ENCODE assay signal across 8 cellular contexts in the genomic region with DNA sequence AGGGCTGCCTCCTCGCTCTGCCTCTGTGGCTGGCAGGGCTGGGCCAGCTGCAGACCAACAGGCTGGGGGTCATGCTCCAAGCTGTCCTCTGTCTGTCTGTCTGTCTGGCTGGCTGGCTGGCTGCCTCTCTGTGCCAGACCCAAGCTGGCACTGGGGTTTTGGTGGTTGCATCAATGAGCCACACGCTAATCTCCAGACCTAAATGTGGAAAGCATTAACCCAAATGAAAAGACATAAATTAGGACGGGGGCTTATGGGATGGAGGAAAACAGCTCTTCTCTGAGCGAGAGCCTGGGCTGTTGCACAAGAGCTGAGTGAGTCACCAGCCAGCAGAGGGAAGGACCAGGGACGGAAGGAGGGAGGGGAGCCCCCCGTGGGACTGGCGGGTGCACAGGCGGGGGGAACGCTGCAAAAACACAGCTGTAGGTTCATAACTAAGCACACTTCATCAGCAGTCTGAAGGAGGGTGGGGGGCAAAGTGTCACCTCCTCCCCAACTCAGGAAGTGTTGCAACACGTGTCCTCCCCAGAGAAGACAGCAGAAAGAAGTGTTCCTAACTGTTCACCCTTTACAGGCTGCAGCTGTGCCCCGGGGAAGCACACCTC.
DNase-seq lines count a peak whose midpoint lies in the region; ATAC-seq and TF ChIP-seq lines count a peak whose summit lies in the region.

No MANE protein-coding gene starts in this region.

- BruUV-seq in A673 (replicated peaks; lab: Mats Ljungman, UMichigan), result no TSS peak

- H3K36me3 ChIP-seq in A673 (ENCODE audit: insufficient read depth, low read length, poor library complexity, severe bottlenecking), result no peaks in the 10 kb centered on the region
- H3K36me3 ChIP-seq in ovary, result no peaks in the 10 kb centered on the region
- H3K36me3 ChIP-seq in tibial nerve, result no peaks in the 10 kb centered on the region

- peak; percentile 45 for ATAC-seq in GM21447 (IDR thresholded peaks at IDR 0.05; ENCODE audit: unreplicated experiment)

- TF ChIP-seq POLR2A in ovary (IDR thresholded peaks at IDR 0.05) (no peak), tibial nerve (IDR thresholded peaks at IDR 0.05) (peak in 1 of 2 donors; percentile 16)

- TF ChIP-seq EP300 in ovary (IDR thresholded peaks at IDR 0.05), result peak; percentile 30
- peak in 1 of 2 donors; percentile 97 for TF ChIP-seq EP300 in tibial nerve (IDR thresholded peaks at IDR 0.05)

- H3K9me3 ChIP-seq in A673 (ENCODE audit: low read depth, low read length, poor library complexity, severe bottlenecking) (no peaks in the 10 kb centered on the region), ovary (no peaks in the 10 kb centered on the region), tibial nerve (no peaks in the 10 kb centered on the region)

- CTCF ChIA-PET in A673 (lab: Charles Lee), result no interaction called here

- H3K27me3 ChIP-seq in A673 (replicated peaks; ENCODE audit: insufficient read depth, low read depth, low read length, poor library complexity) (no peaks in the 10 kb centered on the region), ovary (no peaks in the 10 kb centered on the region), tibial nerve (no peaks in the 10 kb centered on the region)

- peak overlapping the region; percentile 89 for H3K27ac ChIP-seq in A673 (ENCODE audit: low read depth, low read length, poor library complexity, severe bottlenecking)
- peak overlapping the region; percentile 46 to 80 for H3K27ac ChIP-seq in ovary
- peak overlapping the region; percentile 68 to 91 (median 82) for H3K27ac ChIP-seq in tibial nerve

- TF ChIP-seq CTCF in A673 (conservative IDR thresholded peaks at IDR 0.05; ENCODE audit: low read depth, low read length) (no peak), ovary (IDR thresholded peaks at IDR 0.05) (no peak), tibial nerve (IDR thresholded peaks at IDR 0.05) (no peak)

- intact Hi-C loops in A673 (cut with micrococcal nuclease; ENCODE audit: unreplicated experiment) (no loop called here), ovary (cut with DNase I) (no loop called here)

- POLR2A ChIA-PET in A673 (lab: Charles Lee; ENCODE audit: low non-redundant PET), result interaction anchor here (0.5 kb wide), 1 partner anchor 23 kb away, joined by 4 read pairs; no protein-coding TSS in a partner anchor

- peak; percentile 98 for DNase-seq in A673 (ENCODE audit: low spot score)
- peak; percentile 96 to 98 for DNase-seq in NOMO-1 (lab: John Stamatoyannopoulos, UW; ENCODE audit: unreplicated experiment in 2 of 2)
- DNase-seq in activated T-helper 1 cell treated with Interleukin-2 at 50 U/mL for 16 hours (ENCODE audit: low read depth), result peak; percentile 41
- peak; percentile 97 for DNase-seq in fibroblast of the conjunctiva (ENCODE audit: low read depth)
- DNase-seq in ovary, result peak; percentile 91 to 98 (median 93)
- peak; percentile 86 to 91 for DNase-seq in tibial nerve (ENCODE audit: low spot score in 2 of 2)
- DNase-seq in DMS153 (lab: John Stamatoyannopoulos, UW), result no peak

- 1 to 3% (median 2%) methylated on average over 11 of the region's 11 CpGs for WGBS in ovary, 3 donors
- 6% methylated on average over 11 of the region's 11 CpGs for WGBS in tibial nerve, 2 donors

- H3K4me3 ChIP-seq in A673 (ENCODE audit: low read depth, low read length, poor library complexity, severe bottlenecking) (peak overlapping the region; percentile 3), ovary (peak overlapping the region; percentile 0), tibial nerve (peak overlapping the region in 1 of 4 donors; percentile 25)

- H3K4me1 ChIP-seq in A673 (ENCODE audit: insufficient read depth, low read length, poor library complexity, severe bottlenecking) (peaks cover 49% of the 10 kb centered on the region), ovary (ENCODE audit: insufficient read depth) (peaks cover 17% of the 10 kb centered on the region), tibial nerve (peaks cover 0 to 81% (median 31%) of the 10 kb centered on the region in 4 donors)
